Comparison of ENCODE assay signal across 1 cellular context in the genomic region with DNA sequence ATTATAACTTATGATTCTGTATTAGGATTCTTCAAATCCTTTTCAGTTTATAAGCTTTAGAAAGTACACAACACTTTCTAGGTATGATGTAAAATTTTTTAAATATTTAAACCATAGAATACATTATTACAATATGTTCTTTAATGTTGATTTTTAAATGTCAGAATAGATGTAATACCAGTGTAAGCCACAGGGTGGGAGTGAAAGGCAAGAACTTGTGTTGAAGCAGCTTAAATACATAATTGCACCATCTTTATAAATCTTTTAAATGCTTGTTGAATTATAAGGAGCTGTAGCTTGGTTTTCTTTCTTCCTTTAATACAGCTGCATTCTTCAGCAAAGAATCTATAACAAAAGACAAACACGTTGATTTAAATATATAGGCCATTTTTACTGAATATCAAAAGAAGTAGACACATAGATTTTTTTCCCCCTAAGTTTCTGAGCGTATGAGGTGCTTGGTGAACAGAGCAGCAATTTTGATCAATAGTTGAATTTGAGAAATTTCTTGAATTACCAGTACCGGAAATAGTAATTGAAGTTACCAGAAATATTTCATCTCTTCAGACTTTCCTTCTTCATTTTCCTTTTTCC.
TF ChIP-seq lines count a peak whose summit lies in the region.

No MANE protein-coding gene starts in this region.

TF ChIP-seq in GM12878, 131 proteins besides CTCF, POLR2A, EP300 and RAD21 (continued from another document):
- TF ChIP-seq SREBF1 (IDR thresholded peaks at IDR 0.05; ENCODE audit: low read length) (no peak), LARP7 (IDR thresholded peaks at IDR 0.05) (no peak)
TF ChIP-seq in GM12878: peak in this region for 2.
